8 cellular contexts compared by ENCODE assay signal in genomic region chr7:100890640-100891521, GRCh38. TPM values are rescaled to one million over a fixed set of nuclear protein-coding genes. Genes with fewer than 3 reads are reported as not detected.
DNase-seq lines count a peak whose midpoint lies in the region; ATAC-seq and TF ChIP-seq lines count a peak whose summit lies in the region.

No MANE protein-coding gene starts in this region.

- H3K9me3 ChIP-seq in HUES64 (ENCODE audit: insufficient read depth, low read depth, low read length) (no peaks in the 10 kb centered on the region), mucosa of descending colon (no peaks in the 10 kb centered on the region)

- DNase-seq in AG04449 (ENCODE audit: low read depth, low spot score) (no peak), cardiac fibroblast (ENCODE audit: low read depth in 2 of 2) (no peak), mucosa of descending colon (peak in 2 of 3 donors; percentile 55 to 71), GM19238 (ENCODE audit: insufficient read length, low spot score) (no peak), A172 (ENCODE audit: low spot score) (no peak), DMS53 treated with DMSO at 0.1 percent for 48 hours (lab: John Stamatoyannopoulos, UW; ENCODE audit: unreplicated experiment) (no peak), HuH-7.5 (ENCODE audit: low spot score) (no peak)

- peak overlapping the region; percentile 63 for H3K4me3 ChIP-seq in AG04449 (ENCODE audit: low read depth, low read length)
- peak overlapping the region; percentile 70 for H3K4me3 ChIP-seq in HUES64 (ENCODE audit: low read length)
- peak overlapping the region; percentile 46 to 56 for H3K4me3 ChIP-seq in cardiac fibroblast (replicated peaks in 1 of 2; ENCODE audit: low read depth in 2 of 2, low read length in 2 of 2)
- no peak overlapping the region for H3K4me3 ChIP-seq in mucosa of descending colon

- peak overlapping the region; percentile 92 for H3K27ac ChIP-seq in HUES64 (ENCODE audit: low read depth, low read length)

- peak overlapping the region; percentile 88 for H3K9ac ChIP-seq in HUES64 (ENCODE audit: low read depth, low read length)

- H3K4me1 ChIP-seq in HUES64 (ENCODE audit: insufficient read depth, low read length) (no peaks in the 10 kb centered on the region), mucosa of descending colon (ENCODE audit: low read depth) (peaks cover 40% of the 10 kb centered on the region)

- peaks cover 14% of the 10 kb centered on the region for H3K27me3 ChIP-seq in HUES64 (ENCODE audit: insufficient read depth, low read length)

- TF ChIP-seq CTCF in AG04449 (IDR thresholded peaks at IDR 0.05; ENCODE audit: insufficient read depth, low read length, missing control alignments) = no peak
- no peak for TF ChIP-seq CTCF in cardiac fibroblast (IDR thresholded peaks at IDR 0.05; ENCODE audit: low read depth, low read length)
- TF ChIP-seq CTCF in mucosa of descending colon (IDR thresholded peaks at IDR 0.05) = no peak

- intact Hi-C loops in mucosa of descending colon (cut with DNase I, micrococcal nuclease) = no loop called here

- CTCF ChIA-PET in AG04449 (lab: Yijun Ruan, JAX) = interaction anchor here (0.7 to 3.0 kb wide), 10 partner anchors 8 to 353 kb away, joined by 3 to 21 read pairs (median 4); partner anchors contain the start of genes EPO, POP7, SLC12A9 and SRRT

- WGBS in HUES64 = 33% methylated on average over 41 of the region's 43 CpGs

- H3K36me3 ChIP-seq in HUES64 (ENCODE audit: insufficient read depth, low read length) (peaks cover 29% of the 10 kb centered on the region), mucosa of descending colon (ENCODE audit: low read depth) (peaks cover 5% of the 10 kb centered on the region)

- ATAC-seq in mucosa of descending colon = no peak

- POLR2A ChIA-PET in AG04449 (lab: Yijun Ruan, JAX) = interaction anchor here (1.0 to 1.9 kb wide), 3 partner anchors 15 to 236 kb away, joined by 3 to 27 read pairs (median 3); partner anchors contain the start of genes SERPINE1 and SRRT

RNA-seq across cellular contexts. Expression of gene UFSP1, which starts 1.4 kb away (rescaled TPM):
- polyA plus RNA-seq in HUES64 (2013, experiment 1 of 2) = 2.5 TPM
- polyA plus RNA-seq in HUES64 (2013, experiment 2 of 2) = 2.7 TPM
- 1 to 10 TPM; 2.1 to 3.4 (median 3.0) TPM for total RNA-seq in mucosa of descending colon
- 1.8 and 3.3 TPM in 2 replicates for total RNA-seq in A172 (2014; rRNA removed; shearing (Covaris generic))

RNA-seq across cellular contexts. Expression of gene ACHE, which starts 4.8 kb away (rescaled TPM):
- polyA plus RNA-seq in HUES64 (2013, experiment 1 of 2) = 3.4 TPM
- 4.0 TPM for polyA plus RNA-seq in HUES64 (2013, experiment 2 of 2)
- total RNA-seq in mucosa of descending colon = 10 to 100 TPM; 16.2 to 41.4 (median 20.9) TPM
- 1.5 and 2.8 TPM in 2 replicates for total RNA-seq in A172 (2014; rRNA removed; shearing (Covaris generic))

RNA-seq across cellular contexts. Expression of gene SRRT, which starts 16.0 kb away (rescaled TPM):
- polyA plus RNA-seq in HUES64 (2013, experiment 1 of 2) = 151 TPM
- polyA plus RNA-seq in HUES64 (2013, experiment 2 of 2) = 130 TPM
- total RNA-seq in mucosa of descending colon = 100 to 1,000 TPM; 112 to 129 (median 120) TPM
- total RNA-seq in A172 (2014; rRNA removed; shearing (Covaris generic)) = 78.3 and 86.7 TPM in 2 replicates

RNA-seq across cellular contexts. Expression of gene TRIP6, which starts 23.7 kb away (rescaled TPM):
- 81.6 TPM for polyA plus RNA-seq in HUES64 (2013, experiment 1 of 2)
- polyA plus RNA-seq in HUES64 (2013, experiment 2 of 2) = 70.0 TPM
- 10 to 100 TPM; 27.8 to 42.7 (median 30.0) TPM for total RNA-seq in mucosa of descending colon
- total RNA-seq in A172 (2014; rRNA removed; shearing (Covaris generic)) = 157 and 180 TPM in 2 replicates

RNA-seq across cellular contexts. Expression of gene SLC12A9, which starts 38.4 kb away (rescaled TPM):
- polyA plus RNA-seq in HUES64 (2013, experiment 1 of 2) = 19.5 TPM
- polyA plus RNA-seq in HUES64 (2013, experiment 2 of 2) = 15.3 TPM
- total RNA-seq in mucosa of descending colon = 10 to 100 TPM; 27.9 to 34.0 (median 33.5) TPM
- total RNA-seq in A172 (2014; rRNA removed; shearing (Covaris generic)) = 9.6 and 12.4 TPM in 2 replicates

Comparison
In these comparisons a context has a peak if more than half of its experiments do, and no peak if none do; other contexts are left out.
1. DNase-seq: peak in mucosa of descending colon (2 of 3); none in AG04449 (single experiment), cardiac fibroblast (0 of 2), GM19238 (single experiment), A172 (single experiment), DMS53 treated with DMSO at 0.1 percent for 48 hours (single experiment) and HuH-7.5 (single experiment).